In the genomic region with DNA sequence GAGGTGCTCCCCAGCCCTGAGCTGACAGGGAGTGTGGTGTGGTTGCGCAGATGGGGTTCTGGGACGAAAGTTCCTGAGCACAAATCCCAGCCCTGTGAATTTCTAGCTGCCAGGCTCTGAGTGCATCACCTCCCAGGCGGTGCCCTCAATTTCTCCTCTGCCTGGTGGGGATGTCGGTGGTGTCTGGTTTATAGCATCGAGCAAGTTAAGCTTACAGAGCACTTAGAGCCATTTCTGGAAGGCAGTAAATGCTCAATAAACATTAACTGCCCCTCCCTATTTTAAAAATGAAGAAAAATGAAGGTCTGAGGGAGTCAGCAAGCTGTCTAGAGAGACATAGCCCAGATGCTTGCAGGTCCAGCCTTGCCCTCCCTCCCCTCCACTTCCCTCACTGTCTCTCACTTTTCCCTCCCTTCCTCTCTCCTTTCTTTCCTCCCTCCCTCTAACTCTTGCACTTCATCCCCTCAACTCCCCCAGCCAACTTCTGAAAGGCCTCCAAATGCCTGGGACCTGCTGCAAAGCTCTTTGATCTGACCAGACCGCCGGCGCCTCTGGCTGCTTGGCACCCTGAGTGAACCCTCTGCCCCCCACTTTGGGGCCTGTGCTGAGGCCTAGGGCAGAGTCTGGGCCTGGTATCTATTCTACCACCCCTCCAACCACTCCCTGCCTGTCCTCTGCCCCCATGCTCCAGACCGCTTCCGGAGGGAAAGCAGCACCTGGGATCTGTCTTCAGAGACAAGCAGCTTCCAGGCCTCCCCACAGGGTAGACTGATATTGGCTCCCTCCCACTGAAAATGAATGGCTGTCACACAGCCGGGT, we compare ENCODE assay signal across 1 cellular context.
TF ChIP-seq lines count a peak whose summit lies in the region.

No MANE protein-coding gene starts in this region.

TF ChIP-seq in HepG2, 621 proteins besides CTCF, POLR2A, EP300 and RAD21 (continued from another document):
- TF ChIP-seq, protein P1, sequence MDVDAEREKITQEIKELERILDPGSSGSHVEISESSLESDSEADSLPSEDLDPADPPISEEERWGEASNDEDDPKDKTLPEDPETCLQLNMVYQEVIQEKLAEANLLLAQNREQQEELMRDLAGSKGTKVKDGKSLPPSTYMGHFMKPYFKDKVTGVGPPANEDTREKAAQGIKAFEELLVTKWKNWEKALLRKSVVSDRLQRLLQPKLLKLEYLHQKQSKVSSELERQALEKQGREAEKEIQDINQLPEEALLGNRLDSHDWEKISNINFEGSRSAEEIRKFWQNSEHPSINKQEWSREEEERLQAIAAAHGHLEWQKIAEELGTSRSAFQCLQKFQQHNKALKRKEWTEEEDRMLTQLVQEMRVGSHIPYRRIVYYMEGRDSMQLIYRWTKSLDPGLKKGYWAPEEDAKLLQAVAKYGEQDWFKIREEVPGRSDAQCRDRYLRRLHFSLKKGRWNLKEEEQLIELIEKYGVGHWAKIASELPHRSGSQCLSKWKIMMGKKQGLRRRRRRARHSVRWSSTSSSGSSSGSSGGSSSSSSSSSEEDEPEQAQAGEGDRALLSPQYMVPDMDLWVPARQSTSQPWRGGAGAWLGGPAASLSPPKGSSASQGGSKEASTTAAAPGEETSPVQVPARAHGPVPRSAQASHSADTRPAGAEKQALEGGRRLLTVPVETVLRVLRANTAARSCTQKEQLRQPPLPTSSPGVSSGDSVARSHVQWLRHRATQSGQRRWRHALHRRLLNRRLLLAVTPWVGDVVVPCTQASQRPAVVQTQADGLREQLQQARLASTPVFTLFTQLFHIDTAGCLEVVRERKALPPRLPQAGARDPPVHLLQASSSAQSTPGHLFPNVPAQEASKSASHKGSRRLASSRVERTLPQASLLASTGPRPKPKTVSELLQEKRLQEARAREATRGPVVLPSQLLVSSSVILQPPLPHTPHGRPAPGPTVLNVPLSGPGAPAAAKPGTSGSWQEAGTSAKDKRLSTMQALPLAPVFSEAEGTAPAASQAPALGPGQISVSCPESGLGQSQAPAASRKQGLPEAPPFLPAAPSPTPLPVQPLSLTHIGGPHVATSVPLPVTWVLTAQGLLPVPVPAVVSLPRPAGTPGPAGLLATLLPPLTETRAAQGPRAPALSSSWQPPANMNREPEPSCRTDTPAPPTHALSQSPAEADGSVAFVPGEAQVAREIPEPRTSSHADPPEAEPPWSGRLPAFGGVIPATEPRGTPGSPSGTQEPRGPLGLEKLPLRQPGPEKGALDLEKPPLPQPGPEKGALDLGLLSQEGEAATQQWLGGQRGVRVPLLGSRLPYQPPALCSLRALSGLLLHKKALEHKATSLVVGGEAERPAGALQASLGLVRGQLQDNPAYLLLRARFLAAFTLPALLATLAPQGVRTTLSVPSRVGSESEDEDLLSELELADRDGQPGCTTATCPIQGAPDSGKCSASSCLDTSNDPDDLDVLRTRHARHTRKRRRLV (CRISPR knock-in tag; IDR thresholded peaks at IDR 0.05) = 0 out of 2 replicates have a peak, but pooled peaks have one; percentile 61
- TF ChIP-seq YEATS2 (CRISPR knock-in tag; IDR thresholded peaks at IDR 0.05; ENCODE audit: borderline replicate concordance) (no peak), ATF1 (CRISPR knock-in tag; IDR thresholded peaks at IDR 0.05) (no peak), ZNF598 (CRISPR knock-in tag; IDR thresholded peaks at IDR 0.05; ENCODE audit: borderline replicate concordance) (0 out of 2 replicates have a peak, but pooled peaks have one; percentile 19), CENPT (CRISPR knock-in tag; IDR thresholded peaks at IDR 0.05; ENCODE audit: low read depth) (no peak), ISL2 (CRISPR knock-in tag; IDR thresholded peaks at IDR 0.05) (peak; percentile 48; the same call in 1 of the 2 replicates), HNF4G (IDR thresholded peaks at IDR 0.05; ENCODE audit: borderline replicate concordance, low read depth, low read length) (0 out of 2 replicates have a peak, but pooled peaks have one; percentile 3), HNF4G (CRISPR knock-in tag; IDR thresholded peaks at IDR 0.05; ENCODE audit: borderline replicate concordance, low read depth) (no peak), ZFP90 (CRISPR knock-in tag; IDR thresholded peaks at IDR 0.05; ENCODE audit: borderline replicate concordance) (peak; percentile 47; the same call in 1 of the 2 replicates), KDM4B (CRISPR knock-in tag; IDR thresholded peaks at IDR 0.05) (no peak), ZFY (CRISPR knock-in tag; IDR thresholded peaks at IDR 0.05) (peak; percentile 80), ZBTB7B (CRISPR knock-in tag; IDR thresholded peaks at IDR 0.05) (peak; percentile 55), ZNF292 (CRISPR knock-in tag; IDR thresholded peaks at IDR 0.05; ENCODE audit: borderline replicate concordance, low read depth) (peak; percentile 82), SOX13 (IDR thresholded peaks at IDR 0.05) (no peak), SOX13 (CRISPR knock-in tag; conservative IDR thresholded peaks at IDR 0.05 in 1 of 2, IDR thresholded peaks at IDR 0.05 in 1 of 2) (0 out of 4 replicates have a peak, but pooled peaks of 1 of the 2 experiments have one; percentile 20), MEIS2 (CRISPR knock-in tag; IDR thresholded peaks at IDR 0.05) (peak; percentile 67; the same call in 1 of the 2 replicates), ZMYM2 (CRISPR knock-in tag; IDR thresholded peaks at IDR 0.05) (0 out of 2 replicates have a peak, but pooled peaks have one; percentile 54), HNRNPK (IDR thresholded peaks at IDR 0.05; ENCODE audit: low read depth, low read length, poor library complexity, severe bottlenecking) (no peak), KDM5B (CRISPR knock-in tag; IDR thresholded peaks at IDR 0.05; ENCODE audit: borderline replicate concordance) (0 out of 2 replicates have a peak, but pooled peaks have one; percentile 51), NAIF1 (CRISPR knock-in tag; IDR thresholded peaks at IDR 0.05; ENCODE audit: borderline replicate concordance) (no peak), ZNF264 (CRISPR knock-in tag; IDR thresholded peaks at IDR 0.05) (peak; percentile 39; the same call in 1 of the 2 replicates), ZNF431 (CRISPR knock-in tag; IDR thresholded peaks at IDR 0.05; ENCODE audit: borderline replicate concordance, low read depth) (no peak), ZNF446 (CRISPR knock-in tag; IDR thresholded peaks at IDR 0.05) (no peak), MAX (IDR thresholded peaks at IDR 0.05) (peak; percentile 38; the same call in 1 of the 2 replicates), HDAC2 (CRISPR knock-in tag; IDR thresholded peaks at IDR 0.05) (peak; percentile 65), SKI (IDR thresholded peaks at IDR 0.05; ENCODE audit: partially characterized antibody) (peak; percentile 41), TGIF2 (CRISPR knock-in tag; IDR thresholded peaks at IDR 0.05) (peak; percentile 46; the same call in 1 of the 2 replicates), NCOR1 (IDR thresholded peaks at IDR 0.05; ENCODE audit: borderline replicate concordance, low read length) (peak; percentile 73; the same call in 1 of the 2 replicates), NFE2L2 (IDR thresholded peaks at IDR 0.05; ENCODE audit: low read length) (no peak)
- TF ChIP-seq, protein P2, sequence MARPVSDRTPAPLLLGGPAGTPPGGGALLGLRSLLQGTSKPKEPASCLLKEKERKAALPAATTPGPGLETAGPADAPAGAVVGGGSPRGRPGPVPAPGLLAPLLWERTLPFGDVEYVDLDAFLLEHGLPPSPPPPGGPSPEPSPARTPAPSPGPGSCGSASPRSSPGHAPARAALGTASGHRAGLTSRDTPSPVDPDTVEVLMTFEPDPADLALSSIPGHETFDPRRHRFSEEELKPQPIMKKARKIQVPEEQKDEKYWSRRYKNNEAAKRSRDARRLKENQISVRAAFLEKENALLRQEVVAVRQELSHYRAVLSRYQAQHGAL (CRISPR knock-in tag; IDR thresholded peaks at IDR 0.05; ENCODE audit: not compliant biosample characterization) = no peak
- TF ChIP-seq, protein P3, sequence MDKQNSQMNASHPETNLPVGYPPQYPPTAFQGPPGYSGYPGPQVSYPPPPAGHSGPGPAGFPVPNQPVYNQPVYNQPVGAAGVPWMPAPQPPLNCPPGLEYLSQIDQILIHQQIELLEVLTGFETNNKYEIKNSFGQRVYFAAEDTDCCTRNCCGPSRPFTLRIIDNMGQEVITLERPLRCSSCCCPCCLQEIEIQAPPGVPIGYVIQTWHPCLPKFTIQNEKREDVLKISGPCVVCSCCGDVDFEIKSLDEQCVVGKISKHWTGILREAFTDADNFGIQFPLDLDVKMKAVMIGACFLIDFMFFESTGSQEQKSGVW (CRISPR knock-in tag; IDR thresholded peaks at IDR 0.05; ENCODE audit: borderline replicate concordance) = no peak
- TF ChIP-seq, protein P4, sequence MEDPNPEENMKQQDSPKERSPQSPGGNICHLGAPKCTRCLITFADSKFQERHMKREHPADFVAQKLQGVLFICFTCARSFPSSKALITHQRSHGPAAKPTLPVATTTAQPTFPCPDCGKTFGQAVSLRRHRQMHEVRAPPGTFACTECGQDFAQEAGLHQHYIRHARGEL (CRISPR knock-in tag; IDR thresholded peaks at IDR 0.05) = no peak
- TF ChIP-seq, protein P5, sequence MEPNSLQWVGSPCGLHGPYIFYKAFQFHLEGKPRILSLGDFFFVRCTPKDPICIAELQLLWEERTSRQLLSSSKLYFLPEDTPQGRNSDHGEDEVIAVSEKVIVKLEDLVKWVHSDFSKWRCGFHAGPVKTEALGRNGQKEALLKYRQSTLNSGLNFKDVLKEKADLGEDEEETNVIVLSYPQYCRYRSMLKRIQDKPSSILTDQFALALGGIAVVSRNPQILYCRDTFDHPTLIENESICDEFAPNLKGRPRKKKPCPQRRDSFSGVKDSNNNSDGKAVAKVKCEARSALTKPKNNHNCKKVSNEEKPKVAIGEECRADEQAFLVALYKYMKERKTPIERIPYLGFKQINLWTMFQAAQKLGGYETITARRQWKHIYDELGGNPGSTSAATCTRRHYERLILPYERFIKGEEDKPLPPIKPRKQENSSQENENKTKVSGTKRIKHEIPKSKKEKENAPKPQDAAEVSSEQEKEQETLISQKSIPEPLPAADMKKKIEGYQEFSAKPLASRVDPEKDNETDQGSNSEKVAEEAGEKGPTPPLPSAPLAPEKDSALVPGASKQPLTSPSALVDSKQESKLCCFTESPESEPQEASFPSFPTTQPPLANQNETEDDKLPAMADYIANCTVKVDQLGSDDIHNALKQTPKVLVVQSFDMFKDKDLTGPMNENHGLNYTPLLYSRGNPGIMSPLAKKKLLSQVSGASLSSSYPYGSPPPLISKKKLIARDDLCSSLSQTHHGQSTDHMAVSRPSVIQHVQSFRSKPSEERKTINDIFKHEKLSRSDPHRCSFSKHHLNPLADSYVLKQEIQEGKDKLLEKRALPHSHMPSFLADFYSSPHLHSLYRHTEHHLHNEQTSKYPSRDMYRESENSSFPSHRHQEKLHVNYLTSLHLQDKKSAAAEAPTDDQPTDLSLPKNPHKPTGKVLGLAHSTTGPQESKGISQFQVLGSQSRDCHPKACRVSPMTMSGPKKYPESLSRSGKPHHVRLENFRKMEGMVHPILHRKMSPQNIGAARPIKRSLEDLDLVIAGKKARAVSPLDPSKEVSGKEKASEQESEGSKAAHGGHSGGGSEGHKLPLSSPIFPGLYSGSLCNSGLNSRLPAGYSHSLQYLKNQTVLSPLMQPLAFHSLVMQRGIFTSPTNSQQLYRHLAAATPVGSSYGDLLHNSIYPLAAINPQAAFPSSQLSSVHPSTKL (CRISPR knock-in tag; IDR thresholded peaks at IDR 0.05) = no peak; the same call in 1 of the 2 replicates
